1 cellular context compared by ENCODE assay signal in the genomic region with DNA sequence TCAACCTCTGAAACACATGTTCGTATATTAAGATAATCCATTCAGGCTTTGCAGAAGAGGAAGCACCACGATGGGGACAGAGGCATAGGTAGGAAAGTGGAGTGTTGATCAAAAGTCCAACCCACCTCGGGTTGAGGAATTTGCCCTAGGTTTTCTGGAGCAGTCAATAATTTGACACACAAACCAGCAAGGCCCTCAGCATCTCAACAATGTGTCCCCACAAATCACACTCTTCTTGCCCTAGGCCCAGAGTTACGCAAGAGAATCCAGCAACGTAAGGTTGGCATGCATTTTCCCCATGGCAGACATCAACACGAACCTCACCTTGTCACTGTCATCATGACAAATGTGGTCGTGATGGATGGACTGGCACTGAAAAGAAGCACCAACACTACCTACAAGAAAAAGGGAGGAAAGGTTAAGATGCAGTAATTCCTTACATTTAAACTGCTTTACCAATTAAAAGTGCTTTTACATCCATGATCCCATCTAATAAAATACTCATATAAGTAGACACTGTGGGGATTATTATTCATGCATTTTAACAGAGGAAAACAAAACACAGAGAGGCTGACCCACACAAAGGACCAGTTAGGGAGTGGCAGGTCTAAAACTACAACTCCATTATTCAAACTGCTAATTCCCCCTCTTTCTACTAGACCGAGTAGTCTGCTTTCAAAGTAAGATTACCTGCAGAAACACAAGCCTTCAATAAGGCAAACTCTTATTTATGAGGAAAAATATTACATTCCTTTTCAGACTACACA.
TF ChIP-seq lines count a peak whose summit lies in the region.

No MANE protein-coding gene starts in this region.

TF ChIP-seq in HepG2, 621 proteins besides CTCF, POLR2A, EP300 and RAD21 (continues in another document):
- 0 out of 2 replicates have a peak, but pooled peaks have one; percentile 41 for TF ChIP-seq FOXJ3 (CRISPR knock-in tag; IDR thresholded peaks at IDR 0.05; ENCODE audit: borderline replicate concordance)
- peak; percentile 30 for TF ChIP-seq MED1 (CRISPR knock-in tag; IDR thresholded peaks at IDR 0.05)
- peak; percentile 24; the same call in 1 of the 2 replicates for TF ChIP-seq NR2F2 (IDR thresholded peaks at IDR 0.05; ENCODE audit: borderline replicate concordance, low read depth)
- TF ChIP-seq, protein P1, sequence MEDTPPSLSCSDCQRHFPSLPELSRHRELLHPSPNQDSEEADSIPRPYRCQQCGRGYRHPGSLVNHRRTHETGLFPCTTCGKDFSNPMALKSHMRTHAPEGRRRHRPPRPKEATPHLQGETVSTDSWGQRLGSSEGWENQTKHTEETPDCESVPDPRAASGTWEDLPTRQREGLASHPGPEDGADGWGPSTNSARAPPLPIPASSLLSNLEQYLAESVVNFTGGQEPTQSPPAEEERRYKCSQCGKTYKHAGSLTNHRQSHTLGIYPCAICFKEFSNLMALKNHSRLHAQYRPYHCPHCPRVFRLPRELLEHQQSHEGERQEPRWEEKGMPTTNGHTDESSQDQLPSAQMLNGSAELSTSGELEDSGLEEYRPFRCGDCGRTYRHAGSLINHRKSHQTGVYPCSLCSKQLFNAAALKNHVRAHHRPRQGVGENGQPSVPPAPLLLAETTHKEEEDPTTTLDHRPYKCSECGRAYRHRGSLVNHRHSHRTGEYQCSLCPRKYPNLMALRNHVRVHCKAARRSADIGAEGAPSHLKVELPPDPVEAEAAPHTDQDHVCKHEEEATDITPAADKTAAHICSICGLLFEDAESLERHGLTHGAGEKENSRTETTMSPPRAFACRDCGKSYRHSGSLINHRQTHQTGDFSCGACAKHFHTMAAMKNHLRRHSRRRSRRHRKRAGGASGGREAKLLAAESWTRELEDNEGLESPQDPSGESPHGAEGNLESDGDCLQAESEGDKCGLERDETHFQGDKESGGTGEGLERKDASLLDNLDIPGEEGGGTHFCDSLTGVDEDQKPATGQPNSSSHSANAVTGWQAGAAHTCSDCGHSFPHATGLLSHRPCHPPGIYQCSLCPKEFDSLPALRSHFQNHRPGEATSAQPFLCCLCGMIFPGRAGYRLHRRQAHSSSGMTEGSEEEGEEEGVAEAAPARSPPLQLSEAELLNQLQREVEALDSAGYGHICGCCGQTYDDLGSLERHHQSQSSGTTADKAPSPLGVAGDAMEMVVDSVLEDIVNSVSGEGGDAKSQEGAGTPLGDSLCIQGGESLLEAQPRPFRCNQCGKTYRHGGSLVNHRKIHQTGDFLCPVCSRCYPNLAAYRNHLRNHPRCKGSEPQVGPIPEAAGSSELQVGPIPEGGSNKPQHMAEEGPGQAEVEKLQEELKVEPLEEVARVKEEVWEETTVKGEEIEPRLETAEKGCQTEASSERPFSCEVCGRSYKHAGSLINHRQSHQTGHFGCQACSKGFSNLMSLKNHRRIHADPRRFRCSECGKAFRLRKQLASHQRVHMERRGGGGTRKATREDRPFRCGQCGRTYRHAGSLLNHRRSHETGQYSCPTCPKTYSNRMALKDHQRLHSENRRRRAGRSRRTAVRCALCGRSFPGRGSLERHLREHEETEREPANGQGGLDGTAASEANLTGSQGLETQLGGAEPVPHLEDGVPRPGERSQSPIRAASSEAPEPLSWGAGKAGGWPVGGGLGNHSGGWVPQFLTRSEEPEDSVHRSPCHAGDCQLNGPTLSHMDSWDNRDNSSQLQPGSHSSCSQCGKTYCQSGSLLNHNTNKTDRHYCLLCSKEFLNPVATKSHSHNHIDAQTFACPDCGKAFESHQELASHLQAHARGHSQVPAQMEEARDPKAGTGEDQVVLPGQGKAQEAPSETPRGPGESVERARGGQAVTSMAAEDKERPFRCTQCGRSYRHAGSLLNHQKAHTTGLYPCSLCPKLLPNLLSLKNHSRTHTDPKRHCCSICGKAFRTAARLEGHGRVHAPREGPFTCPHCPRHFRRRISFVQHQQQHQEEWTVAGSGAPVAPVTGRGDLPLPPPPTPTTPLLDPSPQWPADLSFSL (CRISPR knock-in tag; IDR thresholded peaks at IDR 0.05): peak; percentile 82
- peak; percentile 43; the same call in 1 of the 2 replicates for TF ChIP-seq ZFX (CRISPR knock-in tag; IDR thresholded peaks at IDR 0.05; ENCODE audit: low read depth)
- TF ChIP-seq MXI1 (IDR thresholded peaks at IDR 0.05; ENCODE audit: borderline replicate concordance, low read depth, low read length): no peak
- TF ChIP-seq, protein P2, sequence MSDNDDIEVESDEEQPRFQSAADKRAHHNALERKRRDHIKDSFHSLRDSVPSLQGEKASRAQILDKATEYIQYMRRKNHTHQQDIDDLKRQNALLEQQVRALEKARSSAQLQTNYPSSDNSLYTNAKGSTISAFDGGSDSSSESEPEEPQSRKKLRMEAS (IDR thresholded peaks at IDR 0.05): peak; percentile 44; the same call in 1 of the 2 replicates
- peak; percentile 78 for TF ChIP-seq TEAD3 (CRISPR knock-in tag; optimal IDR thresholded peaks at IDR 0.05; ENCODE audit: borderline replicate concordance)
- TF ChIP-seq EHMT2 (IDR thresholded peaks at IDR 0.05; ENCODE audit: borderline replicate concordance, low read depth, low read length): no peak
- no peak for TF ChIP-seq SOX6 (IDR thresholded peaks at IDR 0.05)
- TF ChIP-seq SOX6 (CRISPR knock-in tag; IDR thresholded peaks at IDR 0.05): peak; percentile 45
- TF ChIP-seq ZNF775 (CRISPR knock-in tag; IDR thresholded peaks at IDR 0.05; ENCODE audit: borderline replicate concordance): no peak
- TF ChIP-seq, protein P3, sequence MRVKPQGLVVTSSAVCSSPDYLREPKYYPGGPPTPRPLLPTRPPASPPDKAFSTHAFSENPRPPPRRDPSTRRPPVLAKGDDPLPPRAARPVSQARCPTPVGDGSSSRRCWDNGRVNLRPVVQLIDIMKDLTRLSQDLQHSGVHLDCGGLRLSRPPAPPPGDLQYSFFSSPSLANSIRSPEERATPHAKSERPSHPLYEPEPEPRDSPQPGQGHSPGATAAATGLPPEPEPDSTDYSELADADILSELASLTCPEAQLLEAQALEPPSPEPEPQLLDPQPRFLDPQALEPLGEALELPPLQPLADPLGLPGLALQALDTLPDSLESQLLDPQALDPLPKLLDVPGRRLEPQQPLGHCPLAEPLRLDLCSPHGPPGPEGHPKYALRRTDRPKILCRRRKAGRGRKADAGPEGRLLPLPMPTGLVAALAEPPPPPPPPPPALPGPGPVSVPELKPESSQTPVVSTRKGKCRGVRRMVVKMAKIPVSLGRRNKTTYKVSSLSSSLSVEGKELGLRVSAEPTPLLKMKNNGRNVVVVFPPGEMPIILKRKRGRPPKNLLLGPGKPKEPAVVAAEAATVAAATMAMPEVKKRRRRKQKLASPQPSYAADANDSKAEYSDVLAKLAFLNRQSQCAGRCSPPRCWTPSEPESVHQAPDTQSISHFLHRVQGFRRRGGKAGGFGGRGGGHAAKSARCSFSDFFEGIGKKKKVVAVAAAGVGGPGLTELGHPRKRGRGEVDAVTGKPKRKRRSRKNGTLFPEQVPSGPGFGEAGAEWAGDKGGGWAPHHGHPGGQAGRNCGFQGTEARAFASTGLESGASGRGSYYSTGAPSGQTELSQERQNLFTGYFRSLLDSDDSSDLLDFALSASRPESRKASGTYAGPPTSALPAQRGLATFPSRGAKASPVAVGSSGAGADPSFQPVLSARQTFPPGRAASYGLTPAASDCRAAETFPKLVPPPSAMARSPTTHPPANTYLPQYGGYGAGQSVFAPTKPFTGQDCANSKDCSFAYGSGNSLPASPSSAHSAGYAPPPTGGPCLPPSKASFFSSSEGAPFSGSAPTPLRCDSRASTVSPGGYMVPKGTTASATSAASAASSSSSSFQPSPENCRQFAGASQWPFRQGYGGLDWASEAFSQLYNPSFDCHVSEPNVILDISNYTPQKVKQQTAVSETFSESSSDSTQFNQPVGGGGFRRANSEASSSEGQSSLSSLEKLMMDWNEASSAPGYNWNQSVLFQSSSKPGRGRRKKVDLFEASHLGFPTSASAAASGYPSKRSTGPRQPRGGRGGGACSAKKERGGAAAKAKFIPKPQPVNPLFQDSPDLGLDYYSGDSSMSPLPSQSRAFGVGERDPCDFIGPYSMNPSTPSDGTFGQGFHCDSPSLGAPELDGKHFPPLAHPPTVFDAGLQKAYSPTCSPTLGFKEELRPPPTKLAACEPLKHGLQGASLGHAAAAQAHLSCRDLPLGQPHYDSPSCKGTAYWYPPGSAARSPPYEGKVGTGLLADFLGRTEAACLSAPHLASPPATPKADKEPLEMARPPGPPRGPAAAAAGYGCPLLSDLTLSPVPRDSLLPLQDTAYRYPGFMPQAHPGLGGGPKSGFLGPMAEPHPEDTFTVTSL (CRISPR knock-in tag; IDR thresholded peaks at IDR 0.05; ENCODE audit: borderline replicate concordance): 0 out of 2 replicates have a peak, but pooled peaks have one; percentile 35
- TF ChIP-seq, protein P4, sequence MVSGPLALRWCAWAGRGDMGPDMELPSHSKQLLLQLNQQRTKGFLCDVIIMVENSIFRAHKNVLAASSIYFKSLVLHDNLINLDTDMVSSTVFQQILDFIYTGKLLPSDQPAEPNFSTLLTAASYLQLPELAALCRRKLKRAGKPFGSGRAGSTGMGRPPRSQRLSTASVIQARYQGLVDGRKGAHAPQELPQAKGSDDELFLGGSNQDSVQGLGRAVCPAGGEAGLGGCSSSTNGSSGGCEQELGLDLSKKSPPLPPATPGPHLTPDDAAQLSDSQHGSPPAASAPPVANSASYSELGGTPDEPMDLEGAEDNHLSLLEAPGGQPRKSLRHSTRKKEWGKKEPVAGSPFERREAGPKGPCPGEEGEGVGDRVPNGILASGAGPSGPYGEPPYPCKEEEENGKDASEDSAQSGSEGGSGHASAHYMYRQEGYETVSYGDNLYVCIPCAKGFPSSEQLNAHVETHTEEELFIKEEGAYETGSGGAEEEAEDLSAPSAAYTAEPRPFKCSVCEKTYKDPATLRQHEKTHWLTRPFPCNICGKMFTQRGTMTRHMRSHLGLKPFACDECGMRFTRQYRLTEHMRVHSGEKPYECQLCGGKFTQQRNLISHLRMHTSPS (CRISPR knock-in tag; IDR thresholded peaks at IDR 0.05; ENCODE audit: low read depth): 0 out of 2 replicates have a peak, but pooled peaks have one; percentile 54
- TF ChIP-seq ZSCAN21 (CRISPR knock-in tag; IDR thresholded peaks at IDR 0.05; ENCODE audit: borderline replicate concordance): no peak
- peak; percentile 61 for TF ChIP-seq ZMYM4 (CRISPR knock-in tag; IDR thresholded peaks at IDR 0.05)
- peak; percentile 36; the same call in 1 of the 2 replicates for TF ChIP-seq HOXA3 (CRISPR knock-in tag; IDR thresholded peaks at IDR 0.05)
- TF ChIP-seq CEBPB (IDR thresholded peaks at IDR 0.05; ENCODE audit: borderline replicate concordance, low read depth, low read length): peak; percentile 87
- no peak for TF ChIP-seq MAZ (IDR thresholded peaks at IDR 0.05; ENCODE audit: borderline replicate concordance, low read depth, low read length)
- no peak for TF ChIP-seq MAZ (CRISPR knock-in tag; IDR thresholded peaks at IDR 0.05; ENCODE audit: low read depth)
- TF ChIP-seq ZNF331 (CRISPR knock-in tag; IDR thresholded peaks at IDR 0.05): 0 out of 2 replicates have a peak, but pooled peaks have one; percentile 50
- TF ChIP-seq GATAD2A (CRISPR knock-in tag; IDR thresholded peaks at IDR 0.05): peak; percentile 49; the same call in 1 of the 2 replicates
- TF ChIP-seq, protein P5, sequence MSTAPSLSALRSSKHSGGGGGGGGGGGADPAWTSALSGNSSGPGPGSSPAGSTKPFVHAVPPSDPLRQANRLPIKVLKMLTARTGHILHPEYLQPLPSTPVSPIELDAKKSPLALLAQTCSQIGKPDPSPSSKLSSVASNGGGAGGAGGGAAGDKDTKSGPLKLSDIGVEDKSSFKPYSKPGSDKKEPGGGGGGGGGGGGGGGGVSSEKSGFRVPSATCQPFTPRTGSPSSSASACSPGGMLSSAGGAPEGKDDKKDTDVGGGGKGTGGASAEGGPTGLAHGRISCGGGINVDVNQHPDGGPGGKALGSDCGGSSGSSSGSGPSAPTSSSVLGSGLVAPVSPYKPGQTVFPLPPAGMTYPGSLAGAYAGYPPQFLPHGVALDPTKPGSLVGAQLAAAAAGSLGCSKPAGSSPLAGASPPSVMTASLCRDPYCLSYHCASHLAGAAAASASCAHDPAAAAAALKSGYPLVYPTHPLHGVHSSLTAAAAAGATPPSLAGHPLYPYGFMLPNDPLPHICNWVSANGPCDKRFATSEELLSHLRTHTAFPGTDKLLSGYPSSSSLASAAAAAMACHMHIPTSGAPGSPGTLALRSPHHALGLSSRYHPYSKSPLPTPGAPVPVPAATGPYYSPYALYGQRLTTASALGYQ (CRISPR knock-in tag; IDR thresholded peaks at IDR 0.05): no peak
- TF ChIP-seq SALL1 (CRISPR knock-in tag; IDR thresholded peaks at IDR 0.05): peak; percentile 83
- peak; percentile 65; the same call in 1 of the 2 replicates for TF ChIP-seq ZNF644 (CRISPR knock-in tag; IDR thresholded peaks at IDR 0.05; ENCODE audit: low read depth)
- TF ChIP-seq CEBPG (CRISPR knock-in tag; IDR thresholded peaks at IDR 0.05): peak; percentile 91
- TF ChIP-seq MIXL1 (CRISPR knock-in tag; IDR thresholded peaks at IDR 0.05): 0 out of 2 replicates have a peak, but pooled peaks have one; percentile 6
- TF ChIP-seq ZNF83 (CRISPR knock-in tag; IDR thresholded peaks at IDR 0.05; ENCODE audit: borderline replicate concordance): no peak
- peak; percentile 15; the same call in 1 of the 2 replicates for TF ChIP-seq POGZ (CRISPR knock-in tag; IDR thresholded peaks at IDR 0.05)
- TF ChIP-seq, protein P6, sequence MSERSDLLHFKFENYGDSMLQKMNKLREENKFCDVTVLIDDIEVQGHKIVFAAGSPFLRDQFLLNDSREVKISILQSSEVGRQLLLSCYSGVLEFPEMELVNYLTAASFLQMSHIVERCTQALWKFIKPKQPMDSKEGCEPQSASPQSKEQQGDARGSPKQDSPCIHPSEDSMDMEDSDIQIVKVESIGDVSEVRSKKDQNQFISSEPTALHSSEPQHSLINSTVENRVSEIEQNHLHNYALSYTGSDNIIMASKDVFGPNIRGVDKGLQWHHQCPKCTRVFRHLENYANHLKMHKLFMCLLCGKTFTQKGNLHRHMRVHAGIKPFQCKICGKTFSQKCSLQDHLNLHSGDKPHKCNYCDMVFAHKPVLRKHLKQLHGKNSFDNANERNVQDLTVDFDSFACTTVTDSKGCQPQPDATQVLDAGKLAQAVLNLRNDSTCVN (CRISPR knock-in tag; IDR thresholded peaks at IDR 0.05; ENCODE audit: borderline replicate concordance): peak; percentile 91
- TF ChIP-seq, protein P7, sequence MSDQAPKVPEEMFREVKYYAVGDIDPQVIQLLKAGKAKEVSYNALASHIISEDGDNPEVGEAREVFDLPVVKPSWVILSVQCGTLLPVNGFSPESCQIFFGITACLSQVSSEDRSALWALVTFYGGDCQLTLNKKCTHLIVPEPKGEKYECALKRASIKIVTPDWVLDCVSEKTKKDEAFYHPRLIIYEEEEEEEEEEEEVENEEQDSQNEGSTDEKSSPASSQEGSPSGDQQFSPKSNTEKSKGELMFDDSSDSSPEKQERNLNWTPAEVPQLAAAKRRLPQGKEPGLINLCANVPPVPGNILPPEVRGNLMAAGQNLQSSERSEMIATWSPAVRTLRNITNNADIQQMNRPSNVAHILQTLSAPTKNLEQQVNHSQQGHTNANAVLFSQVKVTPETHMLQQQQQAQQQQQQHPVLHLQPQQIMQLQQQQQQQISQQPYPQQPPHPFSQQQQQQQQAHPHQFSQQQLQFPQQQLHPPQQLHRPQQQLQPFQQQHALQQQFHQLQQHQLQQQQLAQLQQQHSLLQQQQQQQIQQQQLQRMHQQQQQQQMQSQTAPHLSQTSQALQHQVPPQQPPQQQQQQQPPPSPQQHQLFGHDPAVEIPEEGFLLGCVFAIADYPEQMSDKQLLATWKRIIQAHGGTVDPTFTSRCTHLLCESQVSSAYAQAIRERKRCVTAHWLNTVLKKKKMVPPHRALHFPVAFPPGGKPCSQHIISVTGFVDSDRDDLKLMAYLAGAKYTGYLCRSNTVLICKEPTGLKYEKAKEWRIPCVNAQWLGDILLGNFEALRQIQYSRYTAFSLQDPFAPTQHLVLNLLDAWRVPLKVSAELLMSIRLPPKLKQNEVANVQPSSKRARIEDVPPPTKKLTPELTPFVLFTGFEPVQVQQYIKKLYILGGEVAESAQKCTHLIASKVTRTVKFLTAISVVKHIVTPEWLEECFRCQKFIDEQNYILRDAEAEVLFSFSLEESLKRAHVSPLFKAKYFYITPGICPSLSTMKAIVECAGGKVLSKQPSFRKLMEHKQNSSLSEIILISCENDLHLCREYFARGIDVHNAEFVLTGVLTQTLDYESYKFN (CRISPR knock-in tag; conservative IDR thresholded peaks at IDR 0.05): peak; percentile 58; the same call in 1 of the 2 replicates
